In genomic region chr3:30943206-30943605, GRCh38 we compare ENCODE assay signal across 20 cellular contexts. TPM values are rescaled to one million over a fixed set of nuclear protein-coding genes. Genes with fewer than 3 reads are reported as not detected.
DNase-seq lines count a peak whose midpoint lies in the region; ATAC-seq, FAIRE-seq and TF ChIP-seq lines count a peak whose summit lies in the region.
"Had no signal": no experiment of that assay in that cellular context is flagged by ENCODE, and none has a peak within 500 bp of the region (broad histone marks: within the 10 kb centered on the region; RNA-seq: fewer than 3 reads in every experiment).

No MANE protein-coding gene starts in this region.

- H3K9me3 ChIP-seq in GM23248 (ENCODE audit: low read depth), result no peaks in the 10 kb centered on the region
- H3K9me3 ChIP-seq in PC-3 (ENCODE audit: low read length), result no peaks in the 10 kb centered on the region
- H3K9me3 ChIP-seq in keratinocyte (ENCODE audit: control insufficient read depth, low read depth, low read length), result no peaks in the 10 kb centered on the region

- H3K27me3 ChIP-seq in GM23248 (replicated peaks; ENCODE audit: insufficient read depth), result no peaks in the 10 kb centered on the region
- no peaks in the 10 kb centered on the region for H3K27me3 ChIP-seq in PC-3 (ENCODE audit: low read length)
- H3K27me3 ChIP-seq in bronchial epithelial cell (ENCODE audit: control insufficient read depth, insufficient read depth, low read length), result no peaks in the 10 kb centered on the region
- H3K27me3 ChIP-seq in keratinocyte (ENCODE audit: control insufficient read depth, extremely low read depth, insufficient read depth, low read length), result no peaks in the 10 kb centered on the region
- H3K27me3 ChIP-seq: BLaER1 treated with 17β-estradiol and CSF1 and Interleukin-3, amounts not matched to agents 10 nM and 100 nM had no signal

- H3K27ac ChIP-seq in GM23248 (no peak overlapping the region), PC-3 (ENCODE audit: low read length) (no peak overlapping the region), keratinocyte (ENCODE audit: control insufficient read depth, insufficient read depth, low read length) (no peak overlapping the region)
- H3K27ac ChIP-seq: BLaER1 treated with 17β-estradiol and CSF1 and Interleukin-3, amounts not matched to agents 10 nM and 100 nM; HL-60 had no signal

- no peaks in the 10 kb centered on the region for H3F3A ChIP-seq in GM23248 (ENCODE audit: insufficient read depth)
- H3F3A ChIP-seq in PC-3 (ENCODE audit: low read length, unreplicated experiment), result no peaks in the 10 kb centered on the region

- dilution Hi-C loops in keratinocyte (cut with MboI; ENCODE audit: extremely low pct_ligation_motif_present, low sequenced_read_pairs), result no loop called here

- in situ Hi-C loops in GM23248 (cut with MboI), result loop anchor here (25.0 kb wide), 1 partner anchor 819 kb away; no protein-coding TSS in a partner anchor

- CTCF ChIA-PET in PC-3 (lab: Charles Lee), result no interaction called here

- peaks cover 21% of the 10 kb centered on the region for H3K4me1 Mint-ChIP-seq in activated T-helper 1 cell treated with anti-CD3 and anti-CD28 coated beads, Interleukin-12 subunit alpha, Interleukin-12 subunit beta, Interleukin-2, Interleukin-4 antibody, amounts not matched to agents 30 ng/mL and 10 ng/mL and 1 ng/mL, durations not matched to agents 14 hours and 24 hours and 36 hours (ENCODE audit: low read depth)
- H3K4me1 Mint-ChIP-seq: CD4-positive, CD25-positive, alpha-beta regulatory T cell had no signal

- ATAC-seq in PC-3 (peak; percentile 45; the same call in 1 of the 2 replicates), left lobe of liver (no peak), HG03565 (IDR thresholded peaks at IDR 0.05; ENCODE audit: unreplicated experiment) (no peak)
- ATAC-seq: K562 had no signal

- 68 to 75% methylated on average over 6 of the region's 6 CpGs for WGBS in GM23248 (ENCODE audit: low coverage in 1 of 2, low lambda C conversion rate in 2 of 2, missing lambda C conversion rate in 2 of 2), 2 experiments

- intact Hi-C loops in PC-3 (cut with micrococcal nuclease), result no loop called here
- intact Hi-C loops in activated T-helper 1 cell treated with anti-CD3 and anti-CD28 coated beads, Interleukin-12 subunit alpha, Interleukin-12 subunit beta, Interleukin-2, Interleukin-4 antibody, amounts not matched to agents 30 ng/mL and 10 ng/mL and 1 ng/mL, durations not matched to agents 14 hours and 24 hours and 36 hours (cut with micrococcal nuclease), result no loop called here

- peaks cover 21% of the 10 kb centered on the region for H3K9me3 Mint-ChIP-seq in activated T-helper 1 cell treated with anti-CD3 and anti-CD28 coated beads, Interleukin-12 subunit alpha, Interleukin-12 subunit beta, Interleukin-2, Interleukin-4 antibody, amounts not matched to agents 30 ng/mL and 10 ng/mL and 1 ng/mL, durations not matched to agents 14 hours and 24 hours and 36 hours
- H3K9me3 Mint-ChIP-seq: H9 had no signal

- H2AFZ ChIP-seq in GM23248 (no peak overlapping the region), PC-3 (ENCODE audit: low read length) (no peak overlapping the region), keratinocyte (ENCODE audit: control insufficient read depth, low read length) (no peak overlapping the region)

- H3K4me2 ChIP-seq in GM23248 (ENCODE audit: unreplicated experiment) (no peak overlapping the region), PC-3 (ENCODE audit: low read length) (no peak overlapping the region), keratinocyte (ENCODE audit: control insufficient read depth, extremely low read depth, insufficient read depth, low read depth, low read length) (no peak overlapping the region)
- H3K4me2 ChIP-seq: BLaER1 treated with 17β-estradiol and CSF1 and Interleukin-3, amounts not matched to agents 10 nM and 100 nM had no signal

- H3K9me1 ChIP-seq in keratinocyte (ENCODE audit: control insufficient read depth, extremely low read depth, insufficient read depth, low read length), result no peaks in the 10 kb centered on the region

- H3K9me2 ChIP-seq in GM23248 (ENCODE audit: insufficient read depth), result no peaks in the 10 kb centered on the region
- no peaks in the 10 kb centered on the region for H3K9me2 ChIP-seq in PC-3 (replicated peaks; ENCODE audit: low read length)

- no peaks in the 10 kb centered on the region for H3K36me3 Mint-ChIP-seq in activated T-helper 1 cell treated with anti-CD3 and anti-CD28 coated beads, Interleukin-12 subunit alpha, Interleukin-12 subunit beta, Interleukin-2, Interleukin-4 antibody, amounts not matched to agents 30 ng/mL and 10 ng/mL and 1 ng/mL, durations not matched to agents 14 hours and 24 hours and 36 hours (ENCODE audit: low read depth)
- H3K36me3 Mint-ChIP-seq: CD4-positive, CD25-positive, alpha-beta regulatory T cell had no signal

- POLR2A ChIA-PET in PC-3 (lab: Charles Lee; ENCODE audit: unreplicated experiment), result interaction anchor here (0.5 kb wide), 1 partner anchor 134 kb away, joined by 8 read pairs; no protein-coding TSS in a partner anchor

- H4K20me1 ChIP-seq in GM23248 (ENCODE audit: insufficient read depth) (no peaks in the 10 kb centered on the region), PC-3 (ENCODE audit: low read length) (no peaks in the 10 kb centered on the region), keratinocyte (ENCODE audit: control insufficient read depth, extremely low read depth, insufficient read depth, low read length) (no peaks in the 10 kb centered on the region)
- H4K20me1 ChIP-seq: BLaER1 treated with 17β-estradiol and CSF1 and Interleukin-3, amounts not matched to agents 10 nM and 100 nM had no signal

- H3K4me1 ChIP-seq in GM23248 (ENCODE audit: insufficient read depth), result no peaks in the 10 kb centered on the region
- H3K4me1 ChIP-seq in PC-3 (ENCODE audit: insufficient read depth, low read length), result peaks cover 5% of the 10 kb centered on the region; the same call in 1 of the 2 replicates
- no peaks in the 10 kb centered on the region for H3K4me1 ChIP-seq in keratinocyte (ENCODE audit: control insufficient read depth, extremely low read depth, insufficient read depth, low read length)

- no peak overlapping the region for H3K27ac Mint-ChIP-seq in activated T-helper 1 cell treated with anti-CD3 and anti-CD28 coated beads, Interleukin-12 subunit alpha, Interleukin-12 subunit beta, Interleukin-2, Interleukin-4 antibody, amounts not matched to agents 30 ng/mL and 10 ng/mL and 1 ng/mL, durations not matched to agents 14 hours and 24 hours and 36 hours
- H3K27ac Mint-ChIP-seq: CD4-positive, CD25-positive, alpha-beta regulatory T cell; H9 had no signal

- H3K36me3 ChIP-seq in GM23248 (ENCODE audit: low read depth) (no peaks in the 10 kb centered on the region), PC-3 (ENCODE audit: low read depth, low read length) (no peaks in the 10 kb centered on the region), bronchial epithelial cell (ENCODE audit: control insufficient read depth, insufficient read depth, low read length) (no peaks in the 10 kb centered on the region), keratinocyte (ENCODE audit: control insufficient read depth in 2 of 2, extremely low read depth in 1 of 2, insufficient read depth in 2 of 2, low read length in 2 of 2) (no peaks in the 10 kb centered on the region)
- H3K36me3 ChIP-seq: BLaER1 treated with 17β-estradiol and CSF1 and Interleukin-3, amounts not matched to agents 10 nM and 100 nM had no signal

- H3K9ac ChIP-seq in GM23248, result no peak overlapping the region
- H3K9ac ChIP-seq in PC-3 (ENCODE audit: low read length), result no peak overlapping the region
- no peak overlapping the region for H3K9ac ChIP-seq in keratinocyte (ENCODE audit: control insufficient read depth, extremely low read depth, insufficient read depth, low read length)
- H3K9ac ChIP-seq: BLaER1 treated with 17β-estradiol and CSF1 and Interleukin-3, amounts not matched to agents 10 nM and 100 nM had no signal

- H3K79me2 ChIP-seq in GM23248 (ENCODE audit: insufficient read depth) (no peaks in the 10 kb centered on the region), PC-3 (ENCODE audit: low read length) (no peaks in the 10 kb centered on the region), keratinocyte (ENCODE audit: control insufficient read depth, insufficient read depth, low read length) (no peaks in the 10 kb centered on the region)

- DNase-seq in GM23248, result peak; percentile 24
- DNase-seq in PC-3, result peak; percentile 44
- DNase-seq in bronchial epithelial cell (ENCODE audit: low read depth), result peak; percentile 81
- DNase-seq in keratinocyte (ENCODE audit: low read depth, low spot score), result peak; percentile 9
- no peak for DNase-seq in left lobe of liver (ENCODE audit: low spot score)
- no peak for DNase-seq in activated T-helper 1 cell treated with anti-CD3 and anti-CD28 coated beads, Interleukin-12 subunit alpha, Interleukin-12 subunit beta, Interleukin-2, Interleukin-4 antibody, amounts not matched to agents 30 ng/mL and 10 ng/mL and 1 ng/mL, durations not matched to agents 14 hours and 24 hours and 36 hours (ENCODE audit: low spot score)
- DNase-seq: ACHN; Calu3; CD4-positive, CD25-positive, alpha-beta regulatory T cell; DMS 273 treated with DMSO at 0.1 percent for 48 hours; DMS79; GOT3; H9 had no signal

- no peak overlapping the region for H3K4me3 Mint-ChIP-seq in activated T-helper 1 cell treated with anti-CD3 and anti-CD28 coated beads, Interleukin-12 subunit alpha, Interleukin-12 subunit beta, Interleukin-2, Interleukin-4 antibody, amounts not matched to agents 30 ng/mL and 10 ng/mL and 1 ng/mL, durations not matched to agents 14 hours and 24 hours and 36 hours
- H3K4me3 Mint-ChIP-seq: CD4-positive, CD25-positive, alpha-beta regulatory T cell; H9 had no signal

- H3K27me3 Mint-ChIP-seq in activated T-helper 1 cell treated with anti-CD3 and anti-CD28 coated beads, Interleukin-12 subunit alpha, Interleukin-12 subunit beta, Interleukin-2, Interleukin-4 antibody, amounts not matched to agents 30 ng/mL and 10 ng/mL and 1 ng/mL, durations not matched to agents 14 hours and 24 hours and 36 hours (ENCODE audit: insufficient read depth), result peaks cover 1% of the 10 kb centered on the region

- FAIRE-seq in bronchial epithelial cell (lab: Jason Lieb, UNC) (no peak), keratinocyte (lab: Jason Lieb, UNC) (peak; percentile 85)
- FAIRE-seq: G401.6, GM12891, K562 had no signal

- no peak for TF ChIP-seq CTCF in PC-3 (conservative IDR thresholded peaks at IDR 0.05; ENCODE audit: low read depth, low read length)
- no peak for TF ChIP-seq CTCF in bronchial epithelial cell (IDR thresholded peaks at IDR 0.05; ENCODE audit: insufficient read depth, low read length, severe bottlenecking)
- TF ChIP-seq CTCF in keratinocyte (optimal IDR thresholded peaks at IDR 0.05 in 1 of 3, IDR thresholded peaks at IDR 0.05 in 1 of 3, conservative IDR thresholded peaks at IDR 0.05 in 1 of 3; ENCODE audit: extremely low read depth in 1 of 3, insufficient read depth in 2 of 3, low read length in 3 of 3), result no peak

- H3K4me3 ChIP-seq in GM23248, result no peak overlapping the region
- H3K4me3 ChIP-seq in PC-3 (ENCODE audit: low read length), result no peak overlapping the region
- no peak overlapping the region for H3K4me3 ChIP-seq in bronchial epithelial cell (ENCODE audit: low read depth, low read length)
- H3K4me3 ChIP-seq in keratinocyte (ENCODE audit: control insufficient read depth in 2 of 3, extremely low read depth in 1 of 3, insufficient read depth in 2 of 3, low read depth in 1 of 3, low read length in 3 of 3), result no peak overlapping the region
- H3K4me3 ChIP-seq: BLaER1 treated with 17β-estradiol and CSF1 and Interleukin-3, amounts not matched to agents 10 nM and 100 nM; K562 had no signal

- no TSS peak for BruUV-seq in PC-3 (replicated peaks; lab: Mats Ljungman, UMichigan)

RNA-seq across cellular contexts. Expression of gene GADL1, which starts 48.7 kb away (rescaled TPM):
- total RNA-seq in GM23248 (2014; rRNA removed; shearing (Covaris generic)), result 0.13 TPM in 1 of 2 replicates, not detected in the other
- not detected in 2 replicates for polyA plus RNA-seq in GM23248 (2016; fragmentation: Nextera tagmentation; extraction: Ambion mirVana)
- total RNA-seq in PC-3 (2014; rRNA removed), result not detected in 2 replicates
- not detected in 2 replicates for total RNA-seq in bronchial epithelial cell
- not detected in 3 replicates for polyA plus RNA-seq in keratinocyte
- not detected for polyA plus RNA-seq in keratinocyte (2011; ENCODE audit: low read depth)
- not detected in 2 replicates for polyA plus RNA-seq in keratinocyte (2011; cell fraction: cytosol; rRNA removed)
- not detected in 2 replicates for polyA plus RNA-seq in keratinocyte (2011; cell fraction: nucleus; rRNA removed)
- polyA plus RNA-seq in keratinocyte (2012; ENCODE audit: low replicate concordance), result 0.16 TPM in 1 of 2 replicates, not detected in the other
- polyA minus RNA-seq in keratinocyte, result not detected in 3 replicates
- polyA minus RNA-seq in keratinocyte (2011; cell fraction: cytosol; rRNA and poly(A)+ RNA removed), result not detected
- polyA minus RNA-seq in keratinocyte (2011; cell fraction: nucleus; rRNA and poly(A)+ RNA removed), result not detected in 2 replicates
- total RNA-seq in left lobe of liver, result not detected
- not detected in 2 replicates for total RNA-seq in activated T-helper 1 cell treated with anti-CD3 and anti-CD28 coated beads, Interleukin-12 subunit alpha, Interleukin-12 subunit beta, Interleukin-2, Interleukin-4 antibody, amounts not matched to agents 30 ng/mL and 10 ng/mL and 1 ng/mL, durations not matched to agents 14 hours and 24 hours and 36 hours
- total RNA-seq: A172; Calu3; CD4-positive, CD25-positive, alpha-beta regulatory T cell had no signal
- polyA plus RNA-seq: CD4-positive, CD25-positive, alpha-beta regulatory T cell; K562 had no signal

Comparison
In these comparisons a context has a peak if more than half of its experiments do, and no peak if none do; other contexts are left out.
1. DNase-seq: peak in GM23248 (single experiment), PC-3 (single experiment), bronchial epithelial cell (single experiment) and keratinocyte (single experiment); none in left lobe of liver (single experiment) and activated T-helper 1 cell treated with anti-CD3 and anti-CD28 coated beads, Interleukin-12 subunit alpha, Interleukin-12 subunit beta, Interleukin-2, Interleukin-4 antibody, amounts not matched to agents 30 ng/mL and 10 ng/mL and 1 ng/mL, durations not matched to agents 14 hours and 24 hours and 36 hours (single experiment).